Comparison of ENCODE assay signal across 1 cellular context in genomic region chr12:24078318-24078765, GRCh38.
A peak's percentile ranks its signal among the peaks of the same experiment; 100 is the strongest.
TF ChIP-seq lines count a peak whose summit lies in the region.

No MANE protein-coding gene starts in this region.

TF ChIP-seq in HepG2, 621 proteins besides CTCF, POLR2A, EP300 and RAD21 (continued from another document and continues in another):
- TF ChIP-seq, protein P1, sequence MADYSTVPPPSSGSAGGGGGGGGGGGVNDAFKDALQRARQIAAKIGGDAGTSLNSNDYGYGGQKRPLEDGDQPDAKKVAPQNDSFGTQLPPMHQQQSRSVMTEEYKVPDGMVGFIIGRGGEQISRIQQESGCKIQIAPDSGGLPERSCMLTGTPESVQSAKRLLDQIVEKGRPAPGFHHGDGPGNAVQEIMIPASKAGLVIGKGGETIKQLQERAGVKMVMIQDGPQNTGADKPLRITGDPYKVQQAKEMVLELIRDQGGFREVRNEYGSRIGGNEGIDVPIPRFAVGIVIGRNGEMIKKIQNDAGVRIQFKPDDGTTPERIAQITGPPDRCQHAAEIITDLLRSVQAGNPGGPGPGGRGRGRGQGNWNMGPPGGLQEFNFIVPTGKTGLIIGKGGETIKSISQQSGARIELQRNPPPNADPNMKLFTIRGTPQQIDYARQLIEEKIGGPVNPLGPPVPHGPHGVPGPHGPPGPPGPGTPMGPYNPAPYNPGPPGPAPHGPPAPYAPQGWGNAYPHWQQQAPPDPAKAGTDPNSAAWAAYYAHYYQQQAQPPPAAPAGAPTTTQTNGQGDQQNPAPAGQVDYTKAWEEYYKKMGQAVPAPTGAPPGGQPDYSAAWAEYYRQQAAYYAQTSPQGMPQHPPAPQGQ (CRISPR knock-in tag; IDR thresholded peaks at IDR 0.05; ENCODE audit: borderline replicate concordance) = no peak
- TF ChIP-seq SNAPC4 (CRISPR knock-in tag; IDR thresholded peaks at IDR 0.05) = peak; percentile 69; the same call in 1 of the 2 replicates
- no peak for TF ChIP-seq GATAD1 (CRISPR knock-in tag; IDR thresholded peaks at IDR 0.05)
- TF ChIP-seq EHMT2 (IDR thresholded peaks at IDR 0.05; ENCODE audit: borderline replicate concordance, low read depth, low read length) = peak; percentile 84
- TF ChIP-seq PCBP1 (IDR thresholded peaks at IDR 0.05; ENCODE audit: borderline replicate concordance, low read depth, low read length) = no peak
- TF ChIP-seq ZNF580 (CRISPR knock-in tag; IDR thresholded peaks at IDR 0.05; ENCODE audit: borderline replicate concordance, low read depth) = peak; percentile 73; the same call in 1 of the 2 replicates
- 0 out of 2 replicates have a peak, but pooled peaks have one; percentile 24 for TF ChIP-seq HOXD1 (CRISPR knock-in tag; IDR thresholded peaks at IDR 0.05)
- no peak for TF ChIP-seq MXD4 (CRISPR knock-in tag; IDR thresholded peaks at IDR 0.05)
- TF ChIP-seq HOXA3 (CRISPR knock-in tag; IDR thresholded peaks at IDR 0.05) = peak; percentile 54; the same call in 1 of the 2 replicates
- peak; percentile 31; the same call in 1 of the 2 replicates for TF ChIP-seq TAF1 (CRISPR knock-in tag; IDR thresholded peaks at IDR 0.05)
- TF ChIP-seq, protein P2, sequence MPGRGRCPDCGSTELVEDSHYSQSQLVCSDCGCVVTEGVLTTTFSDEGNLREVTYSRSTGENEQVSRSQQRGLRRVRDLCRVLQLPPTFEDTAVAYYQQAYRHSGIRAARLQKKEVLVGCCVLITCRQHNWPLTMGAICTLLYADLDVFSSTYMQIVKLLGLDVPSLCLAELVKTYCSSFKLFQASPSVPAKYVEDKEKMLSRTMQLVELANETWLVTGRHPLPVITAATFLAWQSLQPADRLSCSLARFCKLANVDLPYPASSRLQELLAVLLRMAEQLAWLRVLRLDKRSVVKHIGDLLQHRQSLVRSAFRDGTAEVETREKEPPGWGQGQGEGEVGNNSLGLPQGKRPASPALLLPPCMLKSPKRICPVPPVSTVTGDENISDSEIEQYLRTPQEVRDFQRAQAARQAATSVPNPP (CRISPR knock-in tag; IDR thresholded peaks at IDR 0.05) = 0 out of 2 replicates have a peak, but pooled peaks have one; percentile 66
- TF ChIP-seq, protein P3, sequence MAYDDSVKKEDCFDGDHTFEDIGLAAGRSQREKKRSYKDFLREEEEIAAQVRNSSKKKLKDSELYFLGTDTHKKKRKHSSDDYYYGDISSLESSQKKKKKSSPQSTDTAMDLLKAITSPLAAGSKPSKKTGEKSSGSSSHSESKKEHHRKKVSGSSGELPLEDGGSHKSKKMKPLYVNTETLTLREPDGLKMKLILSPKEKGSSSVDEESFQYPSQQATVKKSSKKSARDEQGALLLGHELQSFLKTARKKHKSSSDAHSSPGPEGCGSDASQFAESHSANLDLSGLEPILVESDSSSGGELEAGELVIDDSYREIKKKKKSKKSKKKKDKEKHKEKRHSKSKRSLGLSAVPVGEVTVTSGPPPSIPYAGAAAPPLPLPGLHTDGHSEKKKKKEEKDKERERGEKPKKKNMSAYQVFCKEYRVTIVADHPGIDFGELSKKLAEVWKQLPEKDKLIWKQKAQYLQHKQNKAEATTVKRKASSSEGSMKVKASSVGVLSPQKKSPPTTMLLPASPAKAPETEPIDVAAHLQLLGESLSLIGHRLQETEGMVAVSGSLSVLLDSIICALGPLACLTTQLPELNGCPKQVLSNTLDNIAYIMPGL (CRISPR knock-in tag; IDR thresholded peaks at IDR 0.05; ENCODE audit: borderline replicate concordance in 1 of 2, low read depth in 1 of 2) = peak; percentile 20 to 48; a peak in 2 of 4 replicates
- peak; percentile 61; the same call in 1 of the 2 replicates for TF ChIP-seq THAP11 (CRISPR knock-in tag; IDR thresholded peaks at IDR 0.05)
- peak; percentile 91 for TF ChIP-seq NCOA2 (CRISPR knock-in tag; IDR thresholded peaks at IDR 0.05)
- 0 out of 2 replicates have a peak, but pooled peaks have one; percentile 58 for TF ChIP-seq ESRRA (CRISPR knock-in tag; IDR thresholded peaks at IDR 0.05; ENCODE audit: low read depth)
- TF ChIP-seq, protein P4, sequence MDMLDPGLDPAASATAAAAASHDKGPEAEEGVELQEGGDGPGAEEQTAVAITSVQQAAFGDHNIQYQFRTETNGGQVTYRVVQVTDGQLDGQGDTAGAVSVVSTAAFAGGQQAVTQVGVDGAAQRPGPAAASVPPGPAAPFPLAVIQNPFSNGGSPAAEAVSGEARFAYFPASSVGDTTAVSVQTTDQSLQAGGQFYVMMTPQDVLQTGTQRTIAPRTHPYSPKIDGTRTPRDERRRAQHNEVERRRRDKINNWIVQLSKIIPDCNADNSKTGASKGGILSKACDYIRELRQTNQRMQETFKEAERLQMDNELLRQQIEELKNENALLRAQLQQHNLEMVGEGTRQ (IDR thresholded peaks at IDR 0.05; ENCODE audit: low read depth, low read length) = no peak
- TF ChIP-seq, protein P4 (CRISPR knock-in tag; IDR thresholded peaks at IDR 0.05; ENCODE audit: borderline replicate concordance) = no peak
- 0 out of 2 replicates have a peak, but pooled peaks have one; percentile 31 for TF ChIP-seq ZMAT3 (CRISPR knock-in tag; conservative IDR thresholded peaks at IDR 0.05)
- TF ChIP-seq ZNF790 (CRISPR knock-in tag; IDR thresholded peaks at IDR 0.05; ENCODE audit: borderline replicate concordance) = no peak
- TF ChIP-seq, protein P5, sequence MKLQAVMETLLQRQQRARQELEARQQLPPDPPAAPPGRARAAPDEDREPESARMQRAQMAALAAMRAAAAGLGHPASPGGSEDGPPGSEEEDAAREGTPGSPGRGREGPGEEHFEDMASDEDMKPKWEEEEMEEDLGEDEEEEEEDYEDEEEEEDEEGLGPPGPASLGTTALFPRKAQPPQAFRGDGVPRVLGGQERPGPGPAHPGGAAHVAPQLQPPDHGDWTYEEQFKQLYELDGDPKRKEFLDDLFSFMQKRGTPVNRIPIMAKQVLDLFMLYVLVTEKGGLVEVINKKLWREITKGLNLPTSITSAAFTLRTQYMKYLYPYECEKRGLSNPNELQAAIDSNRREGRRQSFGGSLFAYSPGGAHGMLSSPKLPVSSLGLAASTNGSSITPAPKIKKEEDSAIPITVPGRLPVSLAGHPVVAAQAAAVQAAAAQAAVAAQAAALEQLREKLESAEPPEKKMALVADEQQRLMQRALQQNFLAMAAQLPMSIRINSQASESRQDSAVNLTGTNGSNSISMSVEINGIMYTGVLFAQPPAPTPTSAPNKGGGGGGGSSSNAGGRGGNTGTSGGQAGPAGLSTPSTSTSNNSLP (IDR thresholded peaks at IDR 0.05; ENCODE audit: low read depth, low read length) = peak; percentile 94
- peak; percentile 73; the same call in 1 of the 2 replicates for TF ChIP-seq SNAPC5 (CRISPR knock-in tag; IDR thresholded peaks at IDR 0.05; ENCODE audit: borderline replicate concordance)
- no peak for TF ChIP-seq ZNF282 (IDR thresholded peaks at IDR 0.05; ENCODE audit: partially characterized antibody)
- peak; percentile 84 for TF ChIP-seq GFI1 (CRISPR knock-in tag; IDR thresholded peaks at IDR 0.05; ENCODE audit: borderline replicate concordance)
- TF ChIP-seq, protein P6, sequence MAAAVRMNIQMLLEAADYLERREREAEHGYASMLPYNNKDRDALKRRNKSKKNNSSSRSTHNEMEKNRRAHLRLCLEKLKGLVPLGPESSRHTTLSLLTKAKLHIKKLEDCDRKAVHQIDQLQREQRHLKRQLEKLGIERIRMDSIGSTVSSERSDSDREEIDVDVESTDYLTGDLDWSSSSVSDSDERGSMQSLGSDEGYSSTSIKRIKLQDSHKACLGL (CRISPR knock-in tag; IDR thresholded peaks at IDR 0.05) = no peak
- peak; percentile 94 for TF ChIP-seq ISL2 (CRISPR knock-in tag; IDR thresholded peaks at IDR 0.05)
- peak; percentile 24; the same call in 1 of the 2 replicates for TF ChIP-seq TFDP1 (CRISPR knock-in tag; IDR thresholded peaks at IDR 0.05; ENCODE audit: borderline replicate concordance)
- peak; percentile 78 for TF ChIP-seq MED8 (CRISPR knock-in tag; IDR thresholded peaks at IDR 0.05; ENCODE audit: insufficient replicate concordance)
- TF ChIP-seq, protein P7, sequence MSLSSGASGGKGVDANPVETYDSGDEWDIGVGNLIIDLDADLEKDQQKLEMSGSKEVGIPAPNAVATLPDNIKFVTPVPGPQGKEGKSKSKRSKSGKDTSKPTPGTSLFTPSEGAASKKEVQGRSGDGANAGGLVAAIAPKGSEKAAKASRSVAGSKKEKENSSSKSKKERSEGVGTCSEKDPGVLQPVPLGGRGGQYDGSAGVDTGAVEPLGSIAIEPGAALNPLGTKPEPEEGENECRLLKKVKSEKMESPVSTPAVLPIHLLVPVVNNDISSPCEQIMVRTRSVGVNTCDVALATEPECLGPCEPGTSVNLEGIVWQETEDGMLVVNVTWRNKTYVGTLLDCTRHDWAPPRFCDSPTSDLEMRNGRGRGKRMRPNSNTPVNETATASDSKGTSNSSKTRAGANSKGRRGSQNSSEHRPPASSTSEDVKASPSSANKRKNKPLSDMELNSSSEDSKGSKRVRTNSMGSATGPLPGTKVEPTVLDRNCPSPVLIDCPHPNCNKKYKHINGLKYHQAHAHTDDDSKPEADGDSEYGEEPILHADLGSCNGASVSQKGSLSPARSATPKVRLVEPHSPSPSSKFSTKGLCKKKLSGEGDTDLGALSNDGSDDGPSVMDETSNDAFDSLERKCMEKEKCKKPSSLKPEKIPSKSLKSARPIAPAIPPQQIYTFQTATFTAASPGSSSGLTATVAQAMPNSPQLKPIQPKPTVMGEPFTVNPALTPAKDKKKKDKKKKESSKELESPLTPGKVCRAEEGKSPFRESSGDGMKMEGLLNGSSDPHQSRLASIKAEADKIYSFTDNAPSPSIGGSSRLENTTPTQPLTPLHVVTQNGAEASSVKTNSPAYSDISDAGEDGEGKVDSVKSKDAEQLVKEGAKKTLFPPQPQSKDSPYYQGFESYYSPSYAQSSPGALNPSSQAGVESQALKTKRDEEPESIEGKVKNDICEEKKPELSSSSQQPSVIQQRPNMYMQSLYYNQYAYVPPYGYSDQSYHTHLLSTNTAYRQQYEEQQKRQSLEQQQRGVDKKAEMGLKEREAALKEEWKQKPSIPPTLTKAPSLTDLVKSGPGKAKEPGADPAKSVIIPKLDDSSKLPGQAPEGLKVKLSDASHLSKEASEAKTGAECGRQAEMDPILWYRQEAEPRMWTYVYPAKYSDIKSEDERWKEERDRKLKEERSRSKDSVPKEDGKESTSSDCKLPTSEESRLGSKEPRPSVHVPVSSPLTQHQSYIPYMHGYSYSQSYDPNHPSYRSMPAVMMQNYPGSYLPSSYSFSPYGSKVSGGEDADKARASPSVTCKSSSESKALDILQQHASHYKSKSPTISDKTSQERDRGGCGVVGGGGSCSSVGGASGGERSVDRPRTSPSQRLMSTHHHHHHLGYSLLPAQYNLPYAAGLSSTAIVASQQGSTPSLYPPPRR (CRISPR knock-in tag; IDR thresholded peaks at IDR 0.05; ENCODE audit: borderline replicate concordance) = peak; percentile 92
- no peak for TF ChIP-seq ZNF567 (CRISPR knock-in tag; IDR thresholded peaks at IDR 0.05; ENCODE audit: borderline replicate concordance)
